24 cellular contexts compared by ENCODE assay signal in genomic region chr9:133591985-133592384, GRCh38. TPM values are rescaled to one million over a fixed set of nuclear protein-coding genes. Genes with fewer than 3 reads are reported as not detected.
DNase-seq lines count a peak whose midpoint lies in the region; ATAC-seq and TF ChIP-seq lines count a peak whose summit lies in the region.
"Had no signal": no experiment of that assay in that cellular context is flagged by ENCODE, and none has a peak within 500 bp of the region (broad histone marks: within the 10 kb centered on the region; RNA-seq: fewer than 3 reads in every experiment).

No MANE protein-coding gene starts in this region.

- H3K79me2 ChIP-seq in HCT116 (ENCODE audit: insufficient read depth, low read length) = no peaks in the 10 kb centered on the region

- H3K36me3 ChIP-seq in HCT116 (ENCODE audit: control insufficient read depth in 1 of 2, insufficient read depth in 2 of 2, low read length in 2 of 2) (no peaks in the 10 kb centered on the region), neuronal stem cell (replicated peaks in 1 of 2; ENCODE audit: control insufficient read depth in 2 of 2, insufficient read depth in 2 of 2, low read length in 2 of 2) (no peaks in the 10 kb centered on the region), HAP-1 (replicated peaks) (no peaks in the 10 kb centered on the region)

- peak; percentile 49 for DNase-seq in A172 (ENCODE audit: low spot score)
- DNase-seq in HCT116 (ENCODE audit: low read depth, low spot score) = no peak
- peak; percentile 36 for DNase-seq in SW480 (ENCODE audit: low spot score)
- DNase-seq in neuronal stem cell (ENCODE audit: low spot score) = no peak
- no peak for DNase-seq in SIG-M5 (lab: John Stamatoyannopoulos, UW)
- DNase-seq in HAP-1 (ENCODE audit: low spot score in 2 of 2) = no peak
- DNase-seq in T-helper 9 cell = no peak
- DNase-seq in cerebellar cortex (ENCODE audit: low spot score) = no peak
- DNase-seq: C1 segment of cervical spinal cord; CD4-positive, CD25-positive, alpha-beta regulatory T cell; CD8-positive, alpha-beta memory T cell; COR-L47; DMS 273 treated with DMSO at 0.1 percent for 48 hours; DMS53; DND-41; EL; GM23248 had no signal

- CTCF ChIA-PET in HCT116 (lab: Charles Lee) = no interaction called here

- H3K9me2 ChIP-seq in HCT116 (ENCODE audit: insufficient read depth) = no peaks in the 10 kb centered on the region

- H3K4ac ChIP-seq in neuronal stem cell (ENCODE audit: low read length) = no peak overlapping the region

- H3K27me3 ChIP-seq in HCT116 (ENCODE audit: insufficient read depth, low read length) (no peaks in the 10 kb centered on the region), neuronal stem cell (ENCODE audit: control insufficient read depth in 3 of 3, insufficient read depth in 3 of 3, low read depth in 1 of 3, low read length in 3 of 3) (peaks cover 0 to 17% (median 0%) of the 10 kb centered on the region in 3 experiments), HAP-1 (ENCODE audit: low read depth) (no peaks in the 10 kb centered on the region)

- H3K14ac ChIP-seq in neuronal stem cell (ENCODE audit: low read length) = no peak overlapping the region

- H2BK5ac ChIP-seq in neuronal stem cell (ENCODE audit: low read length) = no peak overlapping the region

- no peak overlapping the region for H4K8ac ChIP-seq in neuronal stem cell (ENCODE audit: low read depth, low read length)

- peak overlapping the region; percentile 43 for H2BK15ac ChIP-seq in neuronal stem cell (ENCODE audit: low read length)

- H3K4me1 ChIP-seq in HCT116 (ENCODE audit: control insufficient read depth in 1 of 2, insufficient read depth in 2 of 2, low read length in 2 of 2) (peaks cover 3 to 18% of the 10 kb centered on the region in 2 experiments), neuronal stem cell (ENCODE audit: control insufficient read depth in 2 of 2, insufficient read depth in 1 of 2, low read depth in 1 of 2, low read length in 2 of 2) (no peaks in the 10 kb centered on the region), HAP-1 (no peaks in the 10 kb centered on the region)

- POLR2A ChIA-PET in HCT116 (lab: Charles Lee) = no interaction called here

- intact Hi-C loops in HCT116 (cut with micrococcal nuclease) = no loop called here

- H3K23ac ChIP-seq in neuronal stem cell (ENCODE audit: low read depth, low read length, poor library complexity) = no peak overlapping the region

- TF ChIP-seq CTCF in HCT116 (IDR thresholded peaks at IDR 0.05 in 2 of 3, conservative IDR thresholded peaks at IDR 0.05 in 1 of 3; ENCODE audit: borderline replicate concordance in 1 of 3, insufficient read depth in 1 of 3, low read depth in 2 of 3, low read length in 2 of 3) = no peak

- no peak for TF ChIP-seq RAD21 in HCT116 (IDR thresholded peaks at IDR 0.05; ENCODE audit: low read depth)

- TF ChIP-seq POLR2A in HCT116 (IDR thresholded peaks at IDR 0.05; ENCODE audit: borderline replicate concordance, extremely low read depth, insufficient read depth, insufficient read length) = no peak

- peak overlapping the region; percentile 65 for H2AK5ac ChIP-seq in neuronal stem cell (ENCODE audit: low read depth, low read length)

- peak; percentile 52 for ATAC-seq in HCT116
- ATAC-seq: GM12878 had no signal

- H3K9me3 ChIP-seq in HCT116 (ENCODE audit: control insufficient read depth in 1 of 2, insufficient read depth in 1 of 2, low read depth in 1 of 2, low read length in 2 of 2) = peaks cover 4 to 7% of the 10 kb centered on the region in 2 experiments; a peak in 2 of 4 replicates
- peaks cover 2 to 9% of the 10 kb centered on the region in 2 donors for H3K9me3 ChIP-seq in neuronal stem cell (replicated peaks in 1 of 2; ENCODE audit: control insufficient read depth in 2 of 2, insufficient read depth in 1 of 2, low read depth in 1 of 2, low read length in 2 of 2)
- H3K9me3 ChIP-seq in HAP-1 = peaks cover 4% of the 10 kb centered on the region; the same call in 1 of the 2 replicates

- no peak overlapping the region for H2BK120ac ChIP-seq in neuronal stem cell (ENCODE audit: low read depth, low read length)

- in situ Hi-C loops in HAP-1 (cut with MboI; ENCODE audit: low sequenced_read_pairs) = no loop called here

- peak overlapping the region; percentile 15; the same call in 1 of the 2 replicates for H3K9ac ChIP-seq in HCT116 (ENCODE audit: low read length)
- H3K9ac ChIP-seq in neuronal stem cell (ENCODE audit: low read depth, low read length, poor library complexity) = no peak overlapping the region
- H3K9ac ChIP-seq: GM23248 had no signal

- no peak overlapping the region for H2BK12ac ChIP-seq in neuronal stem cell (ENCODE audit: low read length)

- WGBS in neuronal stem cell (ENCODE audit: extremely low coverage in 2 of 2, insufficient read length in 2 of 2, insufficient replicate concordance in 1 of 2), 2 donors = no CpG with 5 or more reads among the region's 10 CpGs

- no peaks in the 10 kb centered on the region for H4K20me1 ChIP-seq in HCT116 (ENCODE audit: insufficient read depth)

- H3K79me1 ChIP-seq in neuronal stem cell (ENCODE audit: low read depth, low read length) = peaks cover 2% of the 10 kb centered on the region

- BruUV-seq in HCT116 (replicated peaks; lab: Mats Ljungman, UMichigan) = no TSS peak

- H3K18ac ChIP-seq in neuronal stem cell (ENCODE audit: low read length) = peak overlapping the region; percentile 52

- H3K4me3 ChIP-seq in HCT116 (replicated peaks in 1 of 2; ENCODE audit: low read depth in 1 of 2, low read length in 2 of 2) (no peak overlapping the region), neuronal stem cell (ENCODE audit: low read length in 2 of 2) (no peak overlapping the region), HAP-1 (no peak overlapping the region)
- H3K4me3 ChIP-seq: GM12878, GM23248 had no signal

- H2AFZ ChIP-seq in HCT116 (ENCODE audit: low read depth, low read length, poor library complexity, severe bottlenecking) (no peak overlapping the region), neuronal stem cell (ENCODE audit: low read length) (no peak overlapping the region)
- H2AFZ ChIP-seq: GM23248 had no signal

- RAD21 ChIA-PET in HCT116 (lab: Charles Lee; ENCODE audit: low non-redundant PET in 1 of 2, low total read pairs in 2 of 2, uncharacterized antibody in 2 of 2, unreplicated experiment in 2 of 2) = no interaction called here

- H3K4me2 ChIP-seq in HCT116 (ENCODE audit: low read length) (peak overlapping the region; percentile 61), neuronal stem cell (ENCODE audit: insufficient read depth, low read length, poor library complexity, severe bottlenecking) (no peak overlapping the region)

- H3K27ac ChIP-seq in HCT116 (ENCODE audit: low read depth, low read length) (no peak overlapping the region), neuronal stem cell (replicated peaks; ENCODE audit: low read length) (no peak overlapping the region)
- H3K27ac ChIP-seq: 22Rv1, GM23248 had no signal

- H4K91ac ChIP-seq in neuronal stem cell (ENCODE audit: low read depth, low read length, poor library complexity) = no peak overlapping the region

TF ChIP-seq in HCT116, 20 proteins besides CTCF, POLR2A, EP300 and RAD21 (continues in another document):
- no peak for TF ChIP-seq REST (IDR thresholded peaks at IDR 0.05; ENCODE audit: low read depth)
- no peak for TF ChIP-seq EZH2 (IDR thresholded peaks at IDR 0.05)
- no peak for TF ChIP-seq EZH2phosphoT487 (IDR thresholded peaks at IDR 0.05; ENCODE audit: borderline replicate concordance)
- TF ChIP-seq, protein P1, sequence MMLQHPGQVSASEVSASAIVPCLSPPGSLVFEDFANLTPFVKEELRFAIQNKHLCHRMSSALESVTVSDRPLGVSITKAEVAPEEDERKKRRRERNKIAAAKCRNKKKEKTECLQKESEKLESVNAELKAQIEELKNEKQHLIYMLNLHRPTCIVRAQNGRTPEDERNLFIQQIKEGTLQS (IDR thresholded peaks at IDR 0.05) = no peak
- TF ChIP-seq SP1 (IDR thresholded peaks at IDR 0.05; ENCODE audit: low read depth) = no peak
- no peak for TF ChIP-seq JUND (IDR thresholded peaks at IDR 0.05)
- TF ChIP-seq YY1 (IDR thresholded peaks at IDR 0.05; ENCODE audit: extremely low read depth, insufficient replicate concordance, low read depth, low read length) = no peak
- no peak for TF ChIP-seq ELF1 (IDR thresholded peaks at IDR 0.05; ENCODE audit: borderline replicate concordance, low read depth)

RNA-seq across cellular contexts. Expression of gene FAM163B, which starts 17.2 kb away (rescaled TPM):
- total RNA-seq in A172 (2014; rRNA removed; shearing (Covaris generic)) = not detected in 2 replicates
- total RNA-seq in HCT116 (2021; ENCODE audit: unreplicated experiment) = not detected
- polyA plus RNA-seq in HCT116 (2012) = not detected in 2 replicates
- 0.18 TPM for polyA plus RNA-seq in neuronal stem cell (2013, experiment 1 of 2)
- polyA plus RNA-seq in neuronal stem cell (2013, experiment 2 of 2) = 0.12 TPM
- total RNA-seq: A673; CD4-positive, CD25-positive, alpha-beta regulatory T cell; CD8-positive, alpha-beta memory T cell; G401; GM12878; GM23248; H4; HT-29 had no signal
- polyA plus RNA-seq: AG04450; CD4-positive, CD25-positive, alpha-beta regulatory T cell; CD8-positive, alpha-beta memory T cell; GM12878; GM23248 had no signal

RNA-seq across cellular contexts. Expression of gene DBH, which starts 44.2 kb away (rescaled TPM):
- 0.02 TPM in 1 of 2 replicates, not detected in the other for total RNA-seq in A172 (2014; rRNA removed; shearing (Covaris generic))
- not detected for total RNA-seq in HCT116 (2021; ENCODE audit: unreplicated experiment)
- polyA plus RNA-seq in HCT116 (2012) = 0.05 and 0.10 TPM in 2 replicates
- polyA plus RNA-seq in neuronal stem cell (2013, experiment 1 of 2) = not detected
- not detected for polyA plus RNA-seq in neuronal stem cell (2013, experiment 2 of 2)
- total RNA-seq: A673; CD8-positive, alpha-beta memory T cell; G401; GM12878; GM23248; H4; HT-29 had no signal
- polyA plus RNA-seq: AG04450; CD4-positive, CD25-positive, alpha-beta regulatory T cell; CD8-positive, alpha-beta memory T cell; GM12878; GM23248 had no signal

RNA-seq across cellular contexts. Expression of gene ADAMTSL2, which starts 57.5 kb away (rescaled TPM):
- total RNA-seq in A172 (2014; rRNA removed; shearing (Covaris generic)) = 0.12 and 0.16 TPM in 2 replicates
- total RNA-seq in HCT116 (2021; ENCODE audit: unreplicated experiment) = not detected
- not detected in 2 replicates for polyA plus RNA-seq in HCT116 (2012)
- 0.17 TPM for polyA plus RNA-seq in neuronal stem cell (2013, experiment 1 of 2)
- polyA plus RNA-seq in neuronal stem cell (2013, experiment 2 of 2) = 0.15 TPM
- total RNA-seq: CD4-positive, CD25-positive, alpha-beta regulatory T cell; CD8-positive, alpha-beta memory T cell; G401; GM12878; H4 had no signal
- polyA plus RNA-seq: AG04450; CD4-positive, CD25-positive, alpha-beta regulatory T cell; CD8-positive, alpha-beta memory T cell; GM23248 had no signal

Comparison
In these comparisons a context has a peak if more than half of its experiments do, and no peak if none do; other contexts are left out.
1. DNase-seq: peak in A172 (single experiment) and SW480 (single experiment); none in HCT116 (single experiment), neuronal stem cell (single experiment), SIG-M5 (single experiment), HAP-1 (0 of 2), T-helper 9 cell (single experiment) and cerebellar cortex (single experiment).